Comparison of ENCODE assay signal across 1 cellular context in genomic region chr17:6919158-6919557, GRCh38.
TF ChIP-seq lines count a peak whose summit lies in the region.

No MANE protein-coding gene starts in this region.

TF ChIP-seq in K562, 482 proteins besides CTCF, POLR2A, EP300 and RAD21 (continued from another document):
- no peak for TF ChIP-seq ZBTB34 (CRISPR knock-in tag; IDR thresholded peaks at IDR 0.05)
- TF ChIP-seq EHMT2 (IDR thresholded peaks at IDR 0.05), result peak; percentile 43; the same call in 1 of the 2 replicates
- peak; percentile 54; the same call in 1 of the 2 replicates for TF ChIP-seq SOX6 (IDR thresholded peaks at IDR 0.05)
- TF ChIP-seq SMC3 (conservative IDR thresholded peaks at IDR 0.05; ENCODE audit: insufficient read depth, low read depth, low read length), result no peak
- TF ChIP-seq ZKSCAN8 (CRISPR knock-in tag; IDR thresholded peaks at IDR 0.05), result peak; percentile 49; the same call in 1 of the 2 replicates
- peak; percentile 73 for TF ChIP-seq ATF4 (CRISPR knock-in tag; IDR thresholded peaks at IDR 0.05)
- TF ChIP-seq SNAPC5 (CRISPR knock-in tag; IDR thresholded peaks at IDR 0.05), result no peak
- 0 out of 2 replicates have a peak, but pooled peaks have one; percentile 29 for TF ChIP-seq THRB (CRISPR knock-in tag; conservative IDR thresholded peaks at IDR 0.05)
- no peak for TF ChIP-seq ZNF696 (CRISPR knock-in tag; conservative IDR thresholded peaks at IDR 0.05)
- no peak for TF ChIP-seq NUFIP1 (IDR thresholded peaks at IDR 0.05; ENCODE audit: partially characterized antibody)
- peak; percentile 78 for TF ChIP-seq SMAD4 (CRISPR knock-in tag; conservative IDR thresholded peaks at IDR 0.05)
- peak; percentile 74 for TF ChIP-seq CEBPG (CRISPR knock-in tag; IDR thresholded peaks at IDR 0.05)
- TF ChIP-seq CEBPG (tag; conservative IDR thresholded peaks at IDR 0.05 in 1 of 2, IDR thresholded peaks at IDR 0.05 in 1 of 2), result peak in 1 of 2 experiments; percentile 91; a peak in 2 of 4 replicates
- no peak for TF ChIP-seq KAT2B (IDR thresholded peaks at IDR 0.05; ENCODE audit: low read depth, low read length)
- peak; percentile 73; the same call in 1 of the 2 replicates for TF ChIP-seq ZBTB17 (CRISPR knock-in tag; IDR thresholded peaks at IDR 0.05)
- TF ChIP-seq SRF (CRISPR knock-in tag; IDR thresholded peaks at IDR 0.05), result no peak
- TF ChIP-seq, protein P1, sequence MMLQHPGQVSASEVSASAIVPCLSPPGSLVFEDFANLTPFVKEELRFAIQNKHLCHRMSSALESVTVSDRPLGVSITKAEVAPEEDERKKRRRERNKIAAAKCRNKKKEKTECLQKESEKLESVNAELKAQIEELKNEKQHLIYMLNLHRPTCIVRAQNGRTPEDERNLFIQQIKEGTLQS (IDR thresholded peaks at IDR 0.05), result peak; percentile 48; the same call in 1 of the 2 replicates
- TF ChIP-seq, protein P1 (CRISPR knock-in tag; conservative IDR thresholded peaks at IDR 0.05), result no peak
- TF ChIP-seq MYC (IDR thresholded peaks at IDR 0.05; ENCODE audit: low read depth, low read length), result 0 out of 2 replicates have a peak, but pooled peaks have one; percentile 22
- no peak for TF ChIP-seq MYC (CRISPR knock-in tag; IDR thresholded peaks at IDR 0.05; ENCODE audit: borderline replicate concordance, low read depth)
- peak; percentile 5; the same call in 1 of the 2 replicates for TF ChIP-seq JUND (IDR thresholded peaks at IDR 0.05; ENCODE audit: borderline replicate concordance, low read depth, low read length)
- TF ChIP-seq JUND (tag; IDR thresholded peaks at IDR 0.05; ENCODE audit: borderline replicate concordance, low read depth, low read length), result no peak
- TF ChIP-seq NFE2 (IDR thresholded peaks at IDR 0.05; ENCODE audit: low read depth), result no peak
- peak; percentile 54; the same call in 1 of the 2 replicates for TF ChIP-seq TCF3 (CRISPR knock-in tag; IDR thresholded peaks at IDR 0.05)
- TF ChIP-seq MLLT1 (IDR thresholded peaks at IDR 0.05), result 0 out of 4 replicates have a peak, but pooled peaks of 1 of the 2 experiments have one; percentile 21
- 0 out of 2 replicates have a peak, but pooled peaks have one; percentile 8 for TF ChIP-seq EP400 (IDR thresholded peaks at IDR 0.05)
- no peak for TF ChIP-seq ZNF174 (CRISPR knock-in tag; IDR thresholded peaks at IDR 0.05)
- TF ChIP-seq, protein P2, sequence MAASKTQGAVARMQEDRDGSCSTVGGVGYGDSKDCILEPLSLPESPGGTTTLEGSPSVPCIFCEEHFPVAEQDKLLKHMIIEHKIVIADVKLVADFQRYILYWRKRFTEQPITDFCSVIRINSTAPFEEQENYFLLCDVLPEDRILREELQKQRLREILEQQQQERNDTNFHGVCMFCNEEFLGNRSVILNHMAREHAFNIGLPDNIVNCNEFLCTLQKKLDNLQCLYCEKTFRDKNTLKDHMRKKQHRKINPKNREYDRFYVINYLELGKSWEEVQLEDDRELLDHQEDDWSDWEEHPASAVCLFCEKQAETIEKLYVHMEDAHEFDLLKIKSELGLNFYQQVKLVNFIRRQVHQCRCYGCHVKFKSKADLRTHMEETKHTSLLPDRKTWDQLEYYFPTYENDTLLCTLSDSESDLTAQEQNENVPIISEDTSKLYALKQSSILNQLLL (CRISPR knock-in tag; IDR thresholded peaks at IDR 0.05; ENCODE audit: borderline replicate concordance), result no peak
- TF ChIP-seq POLR2B (IDR thresholded peaks at IDR 0.05; ENCODE audit: low read depth, partially characterized antibody), result peak; percentile 22
- TF ChIP-seq NFYB (IDR thresholded peaks at IDR 0.05; ENCODE audit: extremely low read depth, insufficient read length), result no peak
- TF ChIP-seq MYNN (IDR thresholded peaks at IDR 0.05), result no peak
- no peak for TF ChIP-seq MYNN (CRISPR knock-in tag; IDR thresholded peaks at IDR 0.05)
- TF ChIP-seq, protein P3, sequence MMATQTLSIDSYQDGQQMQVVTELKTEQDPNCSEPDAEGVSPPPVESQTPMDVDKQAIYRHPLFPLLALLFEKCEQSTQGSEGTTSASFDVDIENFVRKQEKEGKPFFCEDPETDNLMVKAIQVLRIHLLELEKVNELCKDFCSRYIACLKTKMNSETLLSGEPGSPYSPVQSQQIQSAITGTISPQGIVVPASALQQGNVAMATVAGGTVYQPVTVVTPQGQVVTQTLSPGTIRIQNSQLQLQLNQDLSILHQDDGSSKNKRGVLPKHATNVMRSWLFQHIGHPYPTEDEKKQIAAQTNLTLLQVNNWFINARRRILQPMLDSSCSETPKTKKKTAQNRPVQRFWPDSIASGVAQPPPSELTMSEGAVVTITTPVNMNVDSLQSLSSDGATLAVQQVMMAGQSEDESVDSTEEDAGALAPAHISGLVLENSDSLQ (IDR thresholded peaks at IDR 0.05), result peak; percentile 52
- peak; percentile 35; the same call in 1 of the 2 replicates for TF ChIP-seq ZEB2 (IDR thresholded peaks at IDR 0.05)
- peak; percentile 68 for TF ChIP-seq MEIS2 (IDR thresholded peaks at IDR 0.05; ENCODE audit: partially characterized antibody)
- peak; percentile 43; the same call in 1 of the 2 replicates for TF ChIP-seq GABPA (tag; conservative IDR thresholded peaks at IDR 0.05; ENCODE audit: low read depth)
- peak; percentile 74 for TF ChIP-seq CXXC5 (CRISPR knock-in tag; IDR thresholded peaks at IDR 0.05)
- TF ChIP-seq RCOR1 (IDR thresholded peaks at IDR 0.05; ENCODE audit: borderline replicate concordance in 1 of 2, low read depth in 2 of 2, low read length in 2 of 2), result peak in 1 of 2 experiments; percentile 2; a peak in 1 of 4 replicates
- TF ChIP-seq TRIM24 (IDR thresholded peaks at IDR 0.05), result peak; percentile 73 to 77; a peak in 2 of 4 replicates
- peak; percentile 59; the same call in 1 of the 2 replicates for TF ChIP-seq DMBX1 (CRISPR knock-in tag; IDR thresholded peaks at IDR 0.05; ENCODE audit: borderline replicate concordance)
- TF ChIP-seq SMARCA4 (IDR thresholded peaks at IDR 0.05), result peak; percentile 43; the same call in 1 of the 2 replicates
- TF ChIP-seq HNRNPK (IDR thresholded peaks at IDR 0.05; ENCODE audit: low read depth, low read length, poor library complexity, severe bottlenecking), result no peak
- TF ChIP-seq ZNF175 (CRISPR knock-in tag; IDR thresholded peaks at IDR 0.05; ENCODE audit: low read depth), result peak; percentile 87; the same call in 1 of the 2 replicates
- TF ChIP-seq NR2C1 (IDR thresholded peaks at IDR 0.05), result no peak
- TF ChIP-seq NR2C1 (tag; IDR thresholded peaks at IDR 0.05), result peak; percentile 38; the same call in 1 of the 2 replicates
- peak; percentile 68 for TF ChIP-seq ARID1B (IDR thresholded peaks at IDR 0.05)
